13 cellular contexts compared by ENCODE assay signal in genomic region chr6:42013134-42013516, GRCh38. TPM values are rescaled to one million over a fixed set of nuclear protein-coding genes. Genes with fewer than 3 reads are reported as not detected.
DNase-seq lines count a peak whose midpoint lies in the region; ATAC-seq, FAIRE-seq and TF ChIP-seq lines count a peak whose summit lies in the region.
"Had no signal": no experiment of that assay in that cellular context is flagged by ENCODE, and none has a peak within 500 bp of the region (broad histone marks: within the 10 kb centered on the region; RNA-seq: fewer than 3 reads in every experiment).

No MANE protein-coding gene starts in this region.

- peak overlapping the region in 7 of 8 donors; percentile 5 to 90 (median 64) for H3K27ac Mint-ChIP-seq in CD8-positive, alpha-beta memory T cell
- peak overlapping the region; percentile 74 to 86 for H3K27ac Mint-ChIP-seq in natural killer cell treated with Interleukin-12 subunit alpha and Interleukin-12 subunit beta and Interleukin-15 and Interleukin-18, amount 100 ng/mL, for 72 hours

- no peak for FAIRE-seq in H54 (lab: Jason Lieb, UNC)

- no peak for DNase-seq in CD8-positive, alpha-beta memory T cell
- DNase-seq in amniotic stem cell (lab: John Stamatoyannopoulos, UW) (peak; percentile 6), iPS-NIHi11 (ENCODE audit: low spot score) (no peak), left lobe of liver (ENCODE audit: low spot score) (no peak), H54 (ENCODE audit: insufficient read length, low spot score) (no peak)
- no peak for DNase-seq in natural killer cell treated with Interleukin-12 subunit alpha and Interleukin-12 subunit beta and Interleukin-15 and Interleukin-18, amount 100 ng/mL, for 72 hours (ENCODE audit: low spot score)
- DNase-seq: heart right ventricle; occipital lobe; stimulated activated CD4-positive, alpha-beta T cell treated with anti-CD3 and anti-CD28 coated beads, Interleukin-12 subunit alpha, Interleukin-12 subunit beta, amount 100 ng/mL, for 4 hours had no signal

- no peaks in the 10 kb centered on the region for H3K27me3 ChIP-seq in CD8-positive, alpha-beta memory T cell (ENCODE audit: insufficient read depth, low read length, poor library complexity, severe bottlenecking)
- H3K27me3 ChIP-seq: cardiac muscle cell, heart right ventricle, tibial nerve had no signal

- peaks cover 0 to 71% (median 10%) of the 10 kb centered on the region in 3 donors for H3K36me3 Mint-ChIP-seq in CD8-positive, alpha-beta memory T cell
- H3K36me3 Mint-ChIP-seq in natural killer cell treated with Interleukin-12 subunit alpha and Interleukin-12 subunit beta and Interleukin-15 and Interleukin-18, amount 100 ng/mL, for 72 hours, result peaks cover 5% of the 10 kb centered on the region

- no peak overlapping the region for H3K4me3 Mint-ChIP-seq in CD8-positive, alpha-beta memory T cell
- peak overlapping the region; percentile 45 for H3K4me3 Mint-ChIP-seq in natural killer cell treated with Interleukin-12 subunit alpha and Interleukin-12 subunit beta and Interleukin-15 and Interleukin-18, amount 100 ng/mL, for 72 hours

- no peaks in the 10 kb centered on the region for H3K9me3 Mint-ChIP-seq in CD8-positive, alpha-beta memory T cell
- no peaks in the 10 kb centered on the region for H3K9me3 Mint-ChIP-seq in natural killer cell treated with Interleukin-12 subunit alpha and Interleukin-12 subunit beta and Interleukin-15 and Interleukin-18, amount 100 ng/mL, for 72 hours

- POLR2A ChIA-PET in CD8-positive, alpha-beta memory T cell (lab: Charles Lee), result no interaction called here

- peak in 1 of 2 donors; percentile 46 for ATAC-seq in natural killer cell treated with Interleukin-12 subunit alpha and Interleukin-12 subunit beta and Interleukin-15 and Interleukin-18, amount 100 ng/mL, for 72 hours
- ATAC-seq in left lobe of liver, result no peak
- ATAC-seq: heart right ventricle had no signal

- CTCF ChIA-PET in CD8-positive, alpha-beta memory T cell (lab: Charles Lee), result interaction anchor here (0.8 kb wide), 1 partner anchor 9 kb away, joined by 3 read pairs; no protein-coding TSS in a partner anchor

- peaks cover 72 to 86% (median 82%) of the 10 kb centered on the region in 3 donors for H3K4me1 Mint-ChIP-seq in CD8-positive, alpha-beta memory T cell
- peaks cover 57 to 75% of the 10 kb centered on the region in 2 donors for H3K4me1 Mint-ChIP-seq in natural killer cell treated with Interleukin-12 subunit alpha and Interleukin-12 subunit beta and Interleukin-15 and Interleukin-18, amount 100 ng/mL, for 72 hours (ENCODE audit: low read depth in 2 of 2)

- peaks cover 72% of the 10 kb centered on the region for H3K4me1 ChIP-seq in CD8-positive, alpha-beta memory T cell (ENCODE audit: insufficient read depth, low read length)

- H3K4me3 ChIP-seq in CD8-positive, alpha-beta memory T cell (ENCODE audit: low read length), result no peak overlapping the region
- H3K4me3 ChIP-seq: cardiac muscle cell, heart right ventricle, lung, tibial nerve had no signal

- no peaks in the 10 kb centered on the region for H3K9me3 ChIP-seq in CD8-positive, alpha-beta memory T cell (ENCODE audit: low read length)
- no peaks in the 10 kb centered on the region for H3K9me3 ChIP-seq in KOPT-K1 (ENCODE audit: insufficient read depth, low read length, poor library complexity, severe bottlenecking)
- H3K9me3 ChIP-seq: heart right ventricle, tibial nerve had no signal

- TF ChIP-seq POLR2A in H54 (IDR thresholded peaks at IDR 0.05; ENCODE audit: low read depth, low read length), result no peak

- H3K27me3 Mint-ChIP-seq in CD8-positive, alpha-beta memory T cell, result no peaks in the 10 kb centered on the region
- H3K27me3 Mint-ChIP-seq in natural killer cell treated with Interleukin-12 subunit alpha and Interleukin-12 subunit beta and Interleukin-15 and Interleukin-18, amount 100 ng/mL, for 72 hours, result no peaks in the 10 kb centered on the region

- H3K36me3 ChIP-seq in CD8-positive, alpha-beta memory T cell (ENCODE audit: insufficient read depth, low read length), result peaks cover 24% of the 10 kb centered on the region
- H3K36me3 ChIP-seq in KOPT-K1 (ENCODE audit: insufficient read depth, low read length), result no peaks in the 10 kb centered on the region
- H3K36me3 ChIP-seq: cardiac muscle cell, tibial nerve had no signal

- no peak overlapping the region for H3K27ac ChIP-seq in CD8-positive, alpha-beta memory T cell (ENCODE audit: low read depth, low read length)
- peak overlapping the region; percentile 98 for H3K27ac ChIP-seq in KOPT-K1 (ENCODE audit: low read depth, low read length, poor library complexity, severe bottlenecking)
- H3K27ac ChIP-seq: cardiac muscle cell, heart right ventricle had no signal

RNA-seq across cellular contexts. Expression of gene TAF8, which starts 37.2 kb away (rescaled TPM):
- 10 to 100 TPM; 41.7 to 42.6 TPM for total RNA-seq in CD8-positive, alpha-beta memory T cell
- polyA plus RNA-seq in CD8-positive, alpha-beta memory T cell, result 20.5 TPM
- 10 to 100 TPM; 38.7 to 44.1 TPM for total RNA-seq in natural killer cell treated with Interleukin-12 subunit alpha and Interleukin-12 subunit beta and Interleukin-15 and Interleukin-18, amount 100 ng/mL, for 72 hours
- total RNA-seq in left lobe of liver, result 13.1 TPM
